Comparison of ENCODE assay signal across 13 cellular contexts in genomic region chr13:110233682-110234280, GRCh38.
A peak's percentile ranks its signal among the peaks of the same experiment; 100 is the strongest.
DNase-seq lines count a peak whose midpoint lies in the region; ATAC-seq and TF ChIP-seq lines count a peak whose summit lies in the region.
"Had no signal": no experiment of that assay in that cellular context is flagged by ENCODE, and none has a peak within 500 bp of the region (broad histone marks: within the 10 kb centered on the region; RNA-seq: fewer than 3 reads in every experiment).

No MANE protein-coding gene starts in this region.

- H3K4me3 ChIP-seq in ACC112 (ENCODE audit: low read depth, low read length) (peak overlapping the region; percentile 70), cardiac fibroblast (replicated peaks in 1 of 2; ENCODE audit: low read depth in 2 of 2, low read length in 2 of 2) (peak overlapping the region in 1 of 2 donors; percentile 20), heart right ventricle (peak overlapping the region in 4 of 10 donors; percentile 14 to 36 (median 26)), psoas muscle (peak overlapping the region; percentile 38)

- no peaks in the 10 kb centered on the region for H3K9me3 ChIP-seq in heart right ventricle
- no peaks in the 10 kb centered on the region for H3K9me3 ChIP-seq in psoas muscle

- intact Hi-C loops in heart right ventricle (cut with DNase I): loop anchor here in 4 of 10 donors (5.0 to 10.0 kb wide), 3 partner anchors 69 to 74 kb away; partner anchors contain the start of genes COL4A1 (in 2 of the 4) and COL4A2 (in 2 of the 4)
- intact Hi-C loops in psoas muscle (cut with DNase I): no loop called here

- WGBS in heart right ventricle, 2 donors: 52 to 56% methylated on average over 8 of the region's 8 CpGs
- 26 to 42% (median 39%) methylated on average over 8 of the region's 8 CpGs for WGBS in psoas muscle, 3 donors

- no peaks in the 10 kb centered on the region for H3K36me3 ChIP-seq in ACC112 (ENCODE audit: insufficient read depth, low read length)
- H3K36me3 ChIP-seq in heart right ventricle: peaks cover 0 to 14% (median 0%) of the 10 kb centered on the region in 9 donors
- no peaks in the 10 kb centered on the region for H3K36me3 ChIP-seq in psoas muscle (ENCODE audit: insufficient read depth in 1 of 2, low read depth in 1 of 2)

- peak in 7 of 8 donors; percentile 3 to 16 (median 9) for ATAC-seq in heart right ventricle
- ATAC-seq in psoas muscle: peak in 1 of 4 donors; percentile 5
- ATAC-seq in stimulated activated naive CD8-positive, alpha-beta T cell treated with anti-CD3 and anti-CD28 coated beads, Interleukin-15, Interleukin-2, amounts not matched to agents 100 U/mL and 50 U/mL, for 24 hours: no peak
- no peak for ATAC-seq in HG03097 (IDR thresholded peaks at IDR 0.05; ENCODE audit: low FRiP score, unreplicated experiment)
- ATAC-seq in HG02870 (IDR thresholded peaks at IDR 0.05; ENCODE audit: unreplicated experiment): no peak

- H3K4me1 ChIP-seq in ACC112 (ENCODE audit: control insufficient read depth, insufficient read depth, low read length, unreplicated experiment) (peaks cover 22% of the 10 kb centered on the region), heart right ventricle (peaks cover 41 to 95% (median 86%) of the 10 kb centered on the region in 9 donors), psoas muscle (peaks cover 22% of the 10 kb centered on the region)

- H3K27ac ChIP-seq in ACC112 (ENCODE audit: low read depth, low read length): peak overlapping the region; percentile 95
- peak overlapping the region; percentile 68 to 89 (median 80) for H3K27ac ChIP-seq in heart right ventricle
- H3K27ac ChIP-seq in psoas muscle: peak overlapping the region; percentile 75

- H2AFZ ChIP-seq in ACC112 (ENCODE audit: low read length, unreplicated experiment): no peak overlapping the region

- DNase-seq in cardiac fibroblast (ENCODE audit: low read depth in 2 of 2) (peak; percentile 58 to 75), heart right ventricle (no peak), psoas muscle (peak in 1 of 2 donors; percentile 25), germinal center (ENCODE audit: low spot score) (no peak)
- no peak for DNase-seq in stimulated activated naive CD8-positive, alpha-beta T cell treated with anti-CD3 and anti-CD28 coated beads, Interleukin-15, Interleukin-2, amounts not matched to agents 100 U/mL and 50 U/mL, for 24 hours
- DNase-seq: ACHN; activated CD4-positive, alpha-beta T cell treated with anti-CD3 and anti-CD28 coated beads, Interleukin-2, amount 50 U/mL, for 1 hour; COR-L47; NCI-H1048; nephron progenitor cell had no signal

- TF ChIP-seq CTCF in cardiac fibroblast (IDR thresholded peaks at IDR 0.05; ENCODE audit: low read depth, low read length): no peak
- no peak for TF ChIP-seq CTCF in heart right ventricle (IDR thresholded peaks at IDR 0.05)
- no peak for TF ChIP-seq CTCF in psoas muscle (IDR thresholded peaks at IDR 0.05)

- peaks cover 26% of the 10 kb centered on the region for H3K79me2 ChIP-seq in ACC112 (ENCODE audit: control insufficient read depth, insufficient read depth, low read length, unreplicated experiment)

- H3K27me3 ChIP-seq in ACC112 (ENCODE audit: insufficient read depth, low read length) (no peaks in the 10 kb centered on the region), heart right ventricle (no peaks in the 10 kb centered on the region), psoas muscle (ENCODE audit: insufficient read depth in 3 of 3, low read length in 2 of 3) (peaks cover 0 to 35% (median 0%) of the 10 kb centered on the region in 3 donors)

Comparison
In these comparisons a context has a peak if more than half of its experiments do, and no peak if none do; other contexts are left out.
1. DNase-seq: peak in cardiac fibroblast (2 of 2); none in heart right ventricle (0 of 2), stimulated activated naive CD8-positive, alpha-beta T cell treated with anti-CD3 and anti-CD28 coated beads, Interleukin-15, Interleukin-2, amounts not matched to agents 100 U/mL and 50 U/mL, for 24 hours (single experiment) and germinal center (single experiment).
2. ATAC-seq: peak in heart right ventricle (7 of 8); none in stimulated activated naive CD8-positive, alpha-beta T cell treated with anti-CD3 and anti-CD28 coated beads, Interleukin-15, Interleukin-2, amounts not matched to agents 100 U/mL and 50 U/mL, for 24 hours (single experiment), HG03097 (single experiment) and HG02870 (single experiment).
3. Peak in every context shown above with its lines, with median percentiles within 50 percentile points of each other: H3K27ac ChIP-seq.